Comparison of ENCODE assay signal across 1 cellular context in the genomic region with DNA sequence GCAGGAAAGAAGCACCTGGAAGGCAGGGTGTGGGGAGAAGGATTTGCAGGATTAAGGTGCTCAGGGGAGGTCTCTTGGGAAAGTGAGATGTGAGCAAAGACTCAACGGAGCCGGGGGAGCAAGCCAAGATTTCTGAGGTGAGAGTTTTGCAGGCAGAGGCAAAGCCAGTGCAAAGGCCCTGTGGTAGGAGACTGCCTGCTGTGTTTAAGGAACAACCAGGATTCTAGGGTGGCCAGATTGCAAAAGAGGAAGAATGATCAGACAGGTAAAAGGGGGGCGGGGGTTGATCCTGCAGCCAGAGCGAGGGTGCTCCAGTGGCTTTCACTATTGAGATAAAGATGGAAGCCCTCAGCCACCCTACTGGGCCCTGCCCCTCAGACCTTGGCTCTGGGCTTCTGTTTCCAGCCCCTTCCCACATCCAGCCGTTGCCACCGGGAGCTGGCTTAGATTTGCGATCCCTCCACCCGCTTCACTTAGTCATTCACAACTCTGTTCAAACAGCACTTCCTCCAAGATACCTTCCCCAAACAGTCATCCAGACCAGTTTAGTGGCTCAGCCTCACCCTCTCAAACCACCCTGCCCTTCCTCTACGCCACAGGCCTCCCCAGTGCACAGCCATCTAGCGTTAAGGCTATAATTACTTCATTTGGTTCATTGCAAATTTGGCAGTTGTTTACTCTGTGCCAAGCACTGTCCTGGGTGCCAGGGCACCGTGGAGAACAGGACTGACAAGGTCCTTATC.
TF ChIP-seq lines count a peak whose summit lies in the region.

No MANE protein-coding gene starts in this region.

TF ChIP-seq in HEK293, 187 proteins besides CTCF, POLR2A, EP300 and RAD21 (continued from another document):
- TF ChIP-seq, protein P1, sequence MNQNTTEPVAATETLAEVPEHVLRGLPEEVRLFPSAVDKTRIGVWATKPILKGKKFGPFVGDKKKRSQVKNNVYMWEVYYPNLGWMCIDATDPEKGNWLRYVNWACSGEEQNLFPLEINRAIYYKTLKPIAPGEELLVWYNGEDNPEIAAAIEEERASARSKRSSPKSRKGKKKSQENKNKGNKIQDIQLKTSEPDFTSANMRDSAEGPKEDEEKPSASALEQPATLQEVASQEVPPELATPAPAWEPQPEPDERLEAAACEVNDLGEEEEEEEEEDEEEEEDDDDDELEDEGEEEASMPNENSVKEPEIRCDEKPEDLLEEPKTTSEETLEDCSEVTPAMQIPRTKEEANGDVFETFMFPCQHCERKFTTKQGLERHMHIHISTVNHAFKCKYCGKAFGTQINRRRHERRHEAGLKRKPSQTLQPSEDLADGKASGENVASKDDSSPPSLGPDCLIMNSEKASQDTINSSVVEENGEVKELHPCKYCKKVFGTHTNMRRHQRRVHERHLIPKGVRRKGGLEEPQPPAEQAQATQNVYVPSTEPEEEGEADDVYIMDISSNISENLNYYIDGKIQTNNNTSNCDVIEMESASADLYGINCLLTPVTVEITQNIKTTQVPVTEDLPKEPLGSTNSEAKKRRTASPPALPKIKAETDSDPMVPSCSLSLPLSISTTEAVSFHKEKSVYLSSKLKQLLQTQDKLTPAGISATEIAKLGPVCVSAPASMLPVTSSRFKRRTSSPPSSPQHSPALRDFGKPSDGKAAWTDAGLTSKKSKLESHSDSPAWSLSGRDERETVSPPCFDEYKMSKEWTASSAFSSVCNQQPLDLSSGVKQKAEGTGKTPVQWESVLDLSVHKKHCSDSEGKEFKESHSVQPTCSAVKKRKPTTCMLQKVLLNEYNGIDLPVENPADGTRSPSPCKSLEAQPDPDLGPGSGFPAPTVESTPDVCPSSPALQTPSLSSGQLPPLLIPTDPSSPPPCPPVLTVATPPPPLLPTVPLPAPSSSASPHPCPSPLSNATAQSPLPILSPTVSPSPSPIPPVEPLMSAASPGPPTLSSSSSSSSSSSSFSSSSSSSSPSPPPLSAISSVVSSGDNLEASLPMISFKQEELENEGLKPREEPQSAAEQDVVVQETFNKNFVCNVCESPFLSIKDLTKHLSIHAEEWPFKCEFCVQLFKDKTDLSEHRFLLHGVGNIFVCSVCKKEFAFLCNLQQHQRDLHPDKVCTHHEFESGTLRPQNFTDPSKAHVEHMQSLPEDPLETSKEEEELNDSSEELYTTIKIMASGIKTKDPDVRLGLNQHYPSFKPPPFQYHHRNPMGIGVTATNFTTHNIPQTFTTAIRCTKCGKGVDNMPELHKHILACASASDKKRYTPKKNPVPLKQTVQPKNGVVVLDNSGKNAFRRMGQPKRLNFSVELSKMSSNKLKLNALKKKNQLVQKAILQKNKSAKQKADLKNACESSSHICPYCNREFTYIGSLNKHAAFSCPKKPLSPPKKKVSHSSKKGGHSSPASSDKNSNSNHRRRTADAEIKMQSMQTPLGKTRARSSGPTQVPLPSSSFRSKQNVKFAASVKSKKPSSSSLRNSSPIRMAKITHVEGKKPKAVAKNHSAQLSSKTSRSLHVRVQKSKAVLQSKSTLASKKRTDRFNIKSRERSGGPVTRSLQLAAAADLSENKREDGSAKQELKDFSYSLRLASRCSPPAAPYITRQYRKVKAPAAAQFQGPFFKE (tag by site-specific recombination; IDR thresholded peaks at IDR 0.05; ENCODE audit: borderline replicate concordance), result no peak
- TF ChIP-seq ZBTB17 (tag by site-specific recombination; IDR thresholded peaks at IDR 0.05) (peak; percentile 39), ZNF239 (tag by site-specific recombination; IDR thresholded peaks at IDR 0.05) (no peak), ZNF335 (tag by site-specific recombination; conservative IDR thresholded peaks at IDR 0.05) (no peak), BCL11A (tag by site-specific recombination; IDR thresholded peaks at IDR 0.05; ENCODE audit: low read depth) (no peak), KLF8 (tag by site-specific recombination; IDR thresholded peaks at IDR 0.05) (no peak), ZNF248 (tag by site-specific recombination; IDR thresholded peaks at IDR 0.05) (no peak), ZNF623 (tag by site-specific recombination; IDR thresholded peaks at IDR 0.05) (peak; percentile 91), ZNF514 (tag by site-specific recombination; IDR thresholded peaks at IDR 0.05) (no peak), ZNF423 (tag by site-specific recombination; IDR thresholded peaks at IDR 0.05) (no peak)
TF ChIP-seq in HEK293: peak in this region for 3.
